ENCODE assay signal across 8 cellular contexts in the genomic region with DNA sequence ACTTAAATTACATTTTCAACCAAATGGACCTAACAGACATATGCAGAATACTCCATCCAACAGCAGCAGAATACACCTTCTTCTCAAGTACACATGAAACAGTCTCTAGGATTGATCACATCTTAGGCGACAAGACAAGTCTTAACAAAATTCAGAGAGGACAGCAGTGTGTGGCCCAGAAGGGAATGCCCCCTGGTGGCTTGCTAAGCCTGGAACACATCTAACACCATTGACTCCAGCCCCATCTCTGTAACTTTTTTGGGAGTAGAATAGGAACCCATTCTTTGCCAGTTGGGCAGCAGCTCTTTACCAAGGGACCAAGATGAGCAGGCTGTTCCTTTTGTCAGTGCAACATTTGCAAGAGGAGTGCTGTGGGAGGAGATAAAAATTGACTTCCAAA.
DNase-seq lines count a peak whose midpoint lies in the region; ATAC-seq and TF ChIP-seq lines count a peak whose summit lies in the region.

No MANE protein-coding gene starts in this region.

- H3K9me3 Mint-ChIP-seq in activated T-helper 2 cell treated with anti-CD3 and anti-CD28 coated beads, Interferon-gamma antibody, Interleukin-2, Interleukin-4, amounts not matched to agents 10 μg/mL and 5 μg/mL and 100 μg/mL, durations not matched to agents 14 hours and 24 hours and 36 hours, result no peaks in the 10 kb centered on the region

- peaks cover 5% of the 10 kb centered on the region for H3K27me3 Mint-ChIP-seq in activated T-helper 2 cell treated with anti-CD3 and anti-CD28 coated beads, Interferon-gamma antibody, Interleukin-2, Interleukin-4, amounts not matched to agents 10 μg/mL and 5 μg/mL and 100 μg/mL, durations not matched to agents 14 hours and 24 hours and 36 hours (ENCODE audit: low read depth)

- DNase-seq in AG10803 (ENCODE audit: low read depth) (peak; percentile 54), fibroblast of gingiva (ENCODE audit: low read depth) (peak; percentile 43), putamen (ENCODE audit: low spot score) (peak; percentile 31), germinal center (ENCODE audit: low spot score) (no peak)
- DNase-seq in activated CD4-positive, alpha-beta T cell treated with anti-CD3 and anti-CD28 coated beads, Interleukin-2, amount 50 U/mL, for 48 hours, result peak; percentile 38 to 56
- no peak for DNase-seq in activated T-helper 2 cell treated with anti-CD3 and anti-CD28 coated beads, Interferon-gamma antibody, Interleukin-2, Interleukin-4, amounts not matched to agents 10 μg/mL and 5 μg/mL and 100 μg/mL, durations not matched to agents 14 hours and 24 hours and 36 hours (ENCODE audit: low spot score)

- H3K4me3 ChIP-seq in AG10803 (ENCODE audit: low read length), result no peak overlapping the region

- ATAC-seq in GM18907 (IDR thresholded peaks at IDR 0.05; ENCODE audit: unreplicated experiment) (peak; percentile 58), HG03439 (IDR thresholded peaks at IDR 0.05; ENCODE audit: unreplicated experiment) (peak; percentile 87)

- peaks cover 5% of the 10 kb centered on the region for H3K4me1 Mint-ChIP-seq in activated T-helper 2 cell treated with anti-CD3 and anti-CD28 coated beads, Interferon-gamma antibody, Interleukin-2, Interleukin-4, amounts not matched to agents 10 μg/mL and 5 μg/mL and 100 μg/mL, durations not matched to agents 14 hours and 24 hours and 36 hours (ENCODE audit: low read depth)

- H3K4me3 Mint-ChIP-seq in activated T-helper 2 cell treated with anti-CD3 and anti-CD28 coated beads, Interferon-gamma antibody, Interleukin-2, Interleukin-4, amounts not matched to agents 10 μg/mL and 5 μg/mL and 100 μg/mL, durations not matched to agents 14 hours and 24 hours and 36 hours (ENCODE audit: low read depth), result no peak overlapping the region

- intact Hi-C loops in activated T-helper 2 cell treated with anti-CD3 and anti-CD28 coated beads, Interferon-gamma antibody, Interleukin-2, Interleukin-4, amounts not matched to agents 10 μg/mL and 5 μg/mL and 100 μg/mL, durations not matched to agents 14 hours and 24 hours and 36 hours (cut with micrococcal nuclease), result loop anchor here (1.0 kb wide), 1 partner anchor 251 kb away; no protein-coding TSS in a partner anchor

- H3K27ac Mint-ChIP-seq in activated T-helper 2 cell treated with anti-CD3 and anti-CD28 coated beads, Interferon-gamma antibody, Interleukin-2, Interleukin-4, amounts not matched to agents 10 μg/mL and 5 μg/mL and 100 μg/mL, durations not matched to agents 14 hours and 24 hours and 36 hours, result no peak overlapping the region

- H3K36me3 Mint-ChIP-seq in activated T-helper 2 cell treated with anti-CD3 and anti-CD28 coated beads, Interferon-gamma antibody, Interleukin-2, Interleukin-4, amounts not matched to agents 10 μg/mL and 5 μg/mL and 100 μg/mL, durations not matched to agents 14 hours and 24 hours and 36 hours (ENCODE audit: low read depth), result no peaks in the 10 kb centered on the region

- peak; percentile 82 for TF ChIP-seq CTCF in AG10803 (conservative IDR thresholded peaks at IDR 0.05; ENCODE audit: low read length)

Comparison
In these comparisons a context has a peak if more than half of its experiments do, and no peak if none do; other contexts are left out.
1. DNase-seq: peak in AG10803 (single experiment), activated CD4-positive, alpha-beta T cell treated with anti-CD3 and anti-CD28 coated beads, Interleukin-2, amount 50 U/mL, for 48 hours (2 of 2), fibroblast of gingiva (single experiment) and putamen (single experiment); none in activated T-helper 2 cell treated with anti-CD3 and anti-CD28 coated beads, Interferon-gamma antibody, Interleukin-2, Interleukin-4, amounts not matched to agents 10 μg/mL and 5 μg/mL and 100 μg/mL, durations not matched to agents 14 hours and 24 hours and 36 hours (single experiment) and germinal center (single experiment).